9 cellular contexts compared by ENCODE assay signal in genomic region chr7:35691827-35692307, GRCh38. TPM values are rescaled to one million over a fixed set of nuclear protein-coding genes. Genes with fewer than 3 reads are reported as not detected.
DNase-seq lines count a peak whose midpoint lies in the region; ATAC-seq and TF ChIP-seq lines count a peak whose summit lies in the region.
"Had no signal": no experiment of that assay in that cellular context is flagged by ENCODE, and none has a peak within 500 bp of the region (broad histone marks: within the 10 kb centered on the region; RNA-seq: fewer than 3 reads in every experiment).

No MANE protein-coding gene starts in this region.

- H3K9ac ChIP-seq in duodenal mucosa (ENCODE audit: low read depth in 1 of 2, low read length in 2 of 2) = peak overlapping the region; percentile 39 to 44

- peak overlapping the region; percentile 53 to 65 for H3K4me3 ChIP-seq in duodenal mucosa (ENCODE audit: low read depth in 1 of 2, low read length in 2 of 2)

- H3K9me3 Mint-ChIP-seq in osteocyte (ENCODE audit: unreplicated experiment) = no peaks in the 10 kb centered on the region

- peaks cover 23% of the 10 kb centered on the region for H3K36me3 Mint-ChIP-seq in osteocyte (ENCODE audit: unreplicated experiment)

- no peaks in the 10 kb centered on the region for H3K27me3 ChIP-seq in duodenal mucosa (ENCODE audit: control insufficient read depth in 1 of 2, insufficient read depth in 2 of 2, low read length in 2 of 2)

- peak overlapping the region; percentile 90 for H3K4me3 Mint-ChIP-seq in osteocyte (ENCODE audit: unreplicated experiment)

- peaks cover 75% of the 10 kb centered on the region for H3K4me1 Mint-ChIP-seq in osteocyte (ENCODE audit: unreplicated experiment)

- H3K9me3 ChIP-seq in duodenal mucosa (ENCODE audit: control insufficient read depth in 1 of 2, low read length in 2 of 2) = no peaks in the 10 kb centered on the region

- no peak overlapping the region for H3K27ac Mint-ChIP-seq in osteocyte (ENCODE audit: unreplicated experiment)

- peak; percentile 27 for DNase-seq in DMS 273 (lab: John Stamatoyannopoulos, UW; ENCODE audit: unreplicated experiment)
- DNase-seq in DMS 273 treated with DMSO at 0.1 percent for 48 hours (lab: John Stamatoyannopoulos, UW) = no peak
- peak in 3 of 5 donors; percentile 13 to 60 (median 23) for DNase-seq in T-helper 1 cell
- no peak for DNase-seq in osteocyte (ENCODE audit: extremely low spot score, unreplicated experiment)
- no peak for DNase-seq in HK-2 (ENCODE audit: unreplicated experiment)

- ATAC-seq in HG03520 (IDR thresholded peaks at IDR 0.05; ENCODE audit: unreplicated experiment) (no peak), HG03442 (IDR thresholded peaks at IDR 0.05; ENCODE audit: unreplicated experiment) (no peak)

- no peaks in the 10 kb centered on the region for H3K36me3 ChIP-seq in duodenal mucosa (ENCODE audit: control insufficient read depth in 1 of 2, insufficient read depth in 2 of 2, low read length in 2 of 2)

- H3K27me3 Mint-ChIP-seq in osteocyte (ENCODE audit: unreplicated experiment) = no peaks in the 10 kb centered on the region

- H3K4me1 ChIP-seq in duodenal mucosa (ENCODE audit: control insufficient read depth in 1 of 2, insufficient read depth in 2 of 2, low read length in 2 of 2) = peaks cover 42% of the 10 kb centered on the region in 2 donors

- TF ChIP-seq CTCF in osteocyte (IDR thresholded peaks at IDR 0.05) = no peak

- H3K27ac ChIP-seq in duodenal mucosa (ENCODE audit: low read depth, low read length) = no peak overlapping the region
- H3K27ac ChIP-seq: 22Rv1 had no signal

RNA-seq across cellular contexts. Expression of gene HERPUD2, which starts 3.1 kb away (rescaled TPM):
- 31.8 and 34.8 TPM in 2 replicates for total RNA-seq in osteocyte

Comparison
In these comparisons a context has a peak if more than half of its experiments do, and no peak if none do; other contexts are left out.
1. DNase-seq: peak in DMS 273 (single experiment) and T-helper 1 cell (3 of 5); none in DMS 273 treated with DMSO at 0.1 percent for 48 hours (single experiment), osteocyte (single experiment) and HK-2 (single experiment).